In genomic region chr6:157677235-157677634, GRCh38 we compare ENCODE assay signal across 21 cellular contexts.
DNase-seq lines count a peak whose midpoint lies in the region; ATAC-seq, FAIRE-seq and TF ChIP-seq lines count a peak whose summit lies in the region.
"Had no signal": no experiment of that assay in that cellular context is flagged by ENCODE, and none has a peak within 500 bp of the region (broad histone marks: within the 10 kb centered on the region; RNA-seq: fewer than 3 reads in every experiment).

No MANE protein-coding gene starts in this region.

- intact Hi-C loops in vagina (cut with DNase I), result no loop called here

- CTCF ChIA-PET in HEK293 (lab: Yijun Ruan, JAX), result interaction anchor here (1.0 kb wide), 2 partner anchors 10 to 16 kb away, joined by 3 read pairs; no protein-coding TSS in a partner anchor

- no peak for ATAC-seq in HG02759 (IDR thresholded peaks at IDR 0.05; ENCODE audit: unreplicated experiment)
- ATAC-seq: CD8-positive, alpha-beta T cell; GM12878; GM23338 had no signal

- no peak for TF ChIP-seq POLR2A in vagina (IDR thresholded peaks at IDR 0.05)

- H3K27ac ChIP-seq in HEK293 (ENCODE audit: extremely low read depth, low read depth, low read length) (no peak overlapping the region), vagina (no peak overlapping the region)
- H3K27ac ChIP-seq: BLaER1, C4-2B had no signal

- H3K4me3 ChIP-seq in HEK293 (ENCODE audit: low read depth, low read length), result no peak overlapping the region
- no peak overlapping the region for H3K4me3 ChIP-seq in fibroblast of pulmonary artery (replicated peaks; ENCODE audit: low read depth, low read length)
- H3K4me3 ChIP-seq in vagina, result no peak overlapping the region
- H3K4me3 ChIP-seq: BLaER1, GM12878, GM23338 had no signal

- H3K9me3 ChIP-seq in HEK293 (ENCODE audit: control insufficient read depth, insufficient read depth, low read depth, low read length) (no peaks in the 10 kb centered on the region), vagina (no peaks in the 10 kb centered on the region)
- H3K9me3 ChIP-seq: BLaER1, Caco-2 had no signal

- peak; percentile 92 for FAIRE-seq in D721Med (lab: Jason Lieb, UNC)
- FAIRE-seq: GM12878, GM18507 had no signal

- H3K36me3 ChIP-seq in HEK293 (ENCODE audit: control insufficient read depth in 2 of 2, insufficient read depth in 1 of 2, low read length in 2 of 2) (no peaks in the 10 kb centered on the region), vagina (no peaks in the 10 kb centered on the region)
- H3K36me3 ChIP-seq: BLaER1 had no signal

- H3K4me1 ChIP-seq in HEK293 (ENCODE audit: control insufficient read depth, insufficient read depth, low read length) (no peaks in the 10 kb centered on the region), vagina (peaks cover 5% of the 10 kb centered on the region)
- H3K4me1 ChIP-seq: Caco-2 had no signal

- DNase-seq in D721Med (ENCODE audit: insufficient read length, low spot score) (peak; percentile 58), NCI-H82 treated with DMSO at 0.1 percent for 48 hours (lab: John Stamatoyannopoulos, UW; ENCODE audit: unreplicated experiment) (peak; percentile 61), fibroblast of pulmonary artery (ENCODE audit: low read depth) (peak; percentile 11), vagina (ENCODE audit: extremely low spot score in 2 of 2) (no peak), KBM-7 (no peak), epidermal melanocyte (ENCODE audit: insufficient read length, low spot score) (no peak)
- DNase-seq: Caco-2; CD4-positive, CD25-positive, alpha-beta regulatory T cell; CD8-positive, alpha-beta T cell; DMS 273 treated with DMSO at 0.1 percent for 48 hours; DMS79; EL; GDM1; H9 had no signal

- in situ Hi-C loops in KBM-7 (cut with MboI; ENCODE audit: low pct_unique_long_range_greater_than_20kb, low sequenced_read_pairs), result no loop called here

- POLR2A ChIA-PET in HEK293 (lab: Yijun Ruan, JAX), result no interaction called here

- H3K27me3 ChIP-seq in vagina, result no peaks in the 10 kb centered on the region

- TF ChIP-seq CTCF in D721Med (IDR thresholded peaks at IDR 0.05; ENCODE audit: insufficient read depth, missing control alignments) (no peak), HEK293 (tag by site-specific recombination; IDR thresholded peaks at IDR 0.05) (no peak), fibroblast of pulmonary artery (IDR thresholded peaks at IDR 0.05; ENCODE audit: low read length, missing control alignments) (no peak), vagina (IDR thresholded peaks at IDR 0.05) (no peak)

TF ChIP-seq in HEK293, 187 proteins besides CTCF, POLR2A, EP300 and RAD21:
- TF ChIP-seq, protein P1, sequence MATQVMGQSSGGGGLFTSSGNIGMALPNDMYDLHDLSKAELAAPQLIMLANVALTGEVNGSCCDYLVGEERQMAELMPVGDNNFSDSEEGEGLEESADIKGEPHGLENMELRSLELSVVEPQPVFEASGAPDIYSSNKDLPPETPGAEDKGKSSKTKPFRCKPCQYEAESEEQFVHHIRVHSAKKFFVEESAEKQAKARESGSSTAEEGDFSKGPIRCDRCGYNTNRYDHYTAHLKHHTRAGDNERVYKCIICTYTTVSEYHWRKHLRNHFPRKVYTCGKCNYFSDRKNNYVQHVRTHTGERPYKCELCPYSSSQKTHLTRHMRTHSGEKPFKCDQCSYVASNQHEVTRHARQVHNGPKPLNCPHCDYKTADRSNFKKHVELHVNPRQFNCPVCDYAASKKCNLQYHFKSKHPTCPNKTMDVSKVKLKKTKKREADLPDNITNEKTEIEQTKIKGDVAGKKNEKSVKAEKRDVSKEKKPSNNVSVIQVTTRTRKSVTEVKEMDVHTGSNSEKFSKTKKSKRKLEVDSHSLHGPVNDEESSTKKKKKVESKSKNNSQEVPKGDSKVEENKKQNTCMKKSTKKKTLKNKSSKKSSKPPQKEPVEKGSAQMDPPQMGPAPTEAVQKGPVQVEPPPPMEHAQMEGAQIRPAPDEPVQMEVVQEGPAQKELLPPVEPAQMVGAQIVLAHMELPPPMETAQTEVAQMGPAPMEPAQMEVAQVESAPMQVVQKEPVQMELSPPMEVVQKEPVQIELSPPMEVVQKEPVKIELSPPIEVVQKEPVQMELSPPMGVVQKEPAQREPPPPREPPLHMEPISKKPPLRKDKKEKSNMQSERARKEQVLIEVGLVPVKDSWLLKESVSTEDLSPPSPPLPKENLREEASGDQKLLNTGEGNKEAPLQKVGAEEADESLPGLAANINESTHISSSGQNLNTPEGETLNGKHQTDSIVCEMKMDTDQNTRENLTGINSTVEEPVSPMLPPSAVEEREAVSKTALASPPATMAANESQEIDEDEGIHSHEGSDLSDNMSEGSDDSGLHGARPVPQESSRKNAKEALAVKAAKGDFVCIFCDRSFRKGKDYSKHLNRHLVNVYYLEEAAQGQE (tag by site-specific recombination; IDR thresholded peaks at IDR 0.05), result peak; percentile 88
- TF ChIP-seq KLF1 (tag by site-specific recombination; IDR thresholded peaks at IDR 0.05), result no peak

Comparison
In these comparisons a context has a peak if more than half of its experiments do, and no peak if none do; other contexts are left out.
1. DNase-seq: peak in D721Med (single experiment), NCI-H82 treated with DMSO at 0.1 percent for 48 hours (single experiment) and fibroblast of pulmonary artery (single experiment); none in vagina (0 of 2), KBM-7 (single experiment) and epidermal melanocyte (single experiment).